ENCODE assay signal across 8 cellular contexts in genomic region chr19:2488942-2489731, GRCh38.
DNase-seq lines count a peak whose midpoint lies in the region; ATAC-seq and TF ChIP-seq lines count a peak whose summit lies in the region.

No MANE protein-coding gene starts in this region.

- peak; percentile 50 for DNase-seq in ELR (ENCODE audit: low read depth)
- DNase-seq in NCI-H1105 (lab: John Stamatoyannopoulos, UW) = peak; percentile 69
- peak; percentile 50 to 74 for DNase-seq in cardiac fibroblast (ENCODE audit: low read depth in 2 of 2)
- peak; percentile 14 for DNase-seq in kidney glomerular epithelial cell (lab: John Stamatoyannopoulos, UW)
- peak in 1 of 2 donors; percentile 20 for DNase-seq in stimulated activated naive CD8-positive, alpha-beta T cell treated with anti-CD3 and anti-CD28 coated beads, Interleukin-15, amount 100 ng/mL, for 72 hours
- no peak for DNase-seq in NCI-H187 (lab: John Stamatoyannopoulos, UW)
- no peak for DNase-seq in NCI-H2171 treated with DMSO at 0.1 percent for 48 hours (lab: John Stamatoyannopoulos, UW)

- peaks cover under 1 to 13% of the 10 kb centered on the region in 2 donors for H3K9me3 Mint-ChIP-seq in stimulated activated naive CD8-positive, alpha-beta T cell treated with anti-CD3 and anti-CD28 coated beads, Interleukin-15, amount 100 ng/mL, for 72 hours

- H3K4me1 Mint-ChIP-seq in stimulated activated naive CD8-positive, alpha-beta T cell treated with anti-CD3 and anti-CD28 coated beads, Interleukin-15, amount 100 ng/mL, for 72 hours = peaks cover 60% of the 10 kb centered on the region

- peak; percentile 57 for ATAC-seq in stimulated activated naive CD8-positive, alpha-beta T cell treated with anti-CD3 and anti-CD28 coated beads, Interleukin-15, amount 100 ng/mL, for 72 hours
- ATAC-seq in GM21717 (IDR thresholded peaks at IDR 0.05; ENCODE audit: unreplicated experiment) = no peak

- H3K4me3 Mint-ChIP-seq in stimulated activated naive CD8-positive, alpha-beta T cell treated with anti-CD3 and anti-CD28 coated beads, Interleukin-15, amount 100 ng/mL, for 72 hours = peak overlapping the region; percentile 66 to 78

- H3K4me3 ChIP-seq in cardiac fibroblast (replicated peaks in 1 of 2; ENCODE audit: low read depth in 2 of 2, low read length in 2 of 2) = peak overlapping the region; percentile 22 to 33

- peaks cover 74% of the 10 kb centered on the region for H3K27me3 Mint-ChIP-seq in stimulated activated naive CD8-positive, alpha-beta T cell treated with anti-CD3 and anti-CD28 coated beads, Interleukin-15, amount 100 ng/mL, for 72 hours

- no peak overlapping the region for H3K27ac Mint-ChIP-seq in stimulated activated naive CD8-positive, alpha-beta T cell treated with anti-CD3 and anti-CD28 coated beads, Interleukin-15, amount 100 ng/mL, for 72 hours

- TF ChIP-seq CTCF in cardiac fibroblast (IDR thresholded peaks at IDR 0.05; ENCODE audit: low read depth, low read length) = no peak

Comparison
In these comparisons a context has a peak if more than half of its experiments do, and no peak if none do; other contexts are left out.
1. DNase-seq: peak in ELR (single experiment), NCI-H1105 (single experiment), cardiac fibroblast (2 of 2) and kidney glomerular epithelial cell (single experiment); none in NCI-H187 (0 of 2) and NCI-H2171 treated with DMSO at 0.1 percent for 48 hours (single experiment).